In genomic region chr2:3558205-3559014, GRCh38 we compare ENCODE assay signal across 8 cellular contexts. TPM values are rescaled to one million over a fixed set of nuclear protein-coding genes. Genes with fewer than 3 reads are reported as not detected.
DNase-seq lines count a peak whose midpoint lies in the region; ATAC-seq, FAIRE-seq and TF ChIP-seq lines count a peak whose summit lies in the region.

Gene RNASEH1, minus strand, starts transcription at chr2:3558333. Its CDS starts 73 bp downstream, at chr2:3558260.

- peak within 1 kb of the TSS; percentile 97 for H3K4me2 ChIP-seq in OCI-LY7 (ENCODE audit: low read length)

- H3K27ac ChIP-seq in OCI-LY7 (ENCODE audit: low read depth, low read length, poor library complexity, severe bottlenecking): peak within 1 kb of the TSS; percentile 99

- TF ChIP-seq CTCF in D721Med (IDR thresholded peaks at IDR 0.05; ENCODE audit: insufficient read depth, missing control alignments) (no peak), OCI-LY7 (conservative IDR thresholded peaks at IDR 0.05; ENCODE audit: low read length) (no peak), endothelial cell (IDR thresholded peaks at IDR 0.05; ENCODE audit: unreplicated experiment) (no peak), mesothelial cell of epicardium (IDR thresholded peaks at IDR 0.05; ENCODE audit: unreplicated experiment) (no peak)

- ATAC-seq in GM21526 (IDR thresholded peaks at IDR 0.05; ENCODE audit: low FRiP score, unreplicated experiment): peak; percentile 94

- peak within 1 kb of the TSS; percentile 80 for H3K4me3 ChIP-seq in OCI-LY7 (ENCODE audit: low read depth, low read length, poor library complexity, severe bottlenecking)

- no peaks in the 10 kb centered on the region for H3K9me3 Mint-ChIP-seq in endothelial cell (ENCODE audit: unreplicated experiment)
- no peaks in the 10 kb centered on the region for H3K9me3 Mint-ChIP-seq in mesothelial cell of epicardium

- POLR2A ChIA-PET in OCI-LY7 (lab: Charles Lee): interaction anchor here (0.6 to 2.2 kb wide), 11 partner anchors 12 to 762 kb away, joined by 3 to 19 read pairs (median 5); partner anchors contain the start of genes ADI1 and RPS7

- peaks cover 55% of the 10 kb centered on the region for H3K79me2 ChIP-seq in OCI-LY7 (ENCODE audit: insufficient read depth, low read depth, low read length)

- H3K4me1 Mint-ChIP-seq in endothelial cell (ENCODE audit: unreplicated experiment) (peaks cover 10% of the 10 kb centered on the region), mesothelial cell of epicardium (peaks cover 17% of the 10 kb centered on the region)

- peaks cover 18% of the 10 kb centered on the region for H3K36me3 Mint-ChIP-seq in endothelial cell (ENCODE audit: low read depth, unreplicated experiment)
- H3K36me3 Mint-ChIP-seq in mesothelial cell of epicardium: peaks cover 19% of the 10 kb centered on the region

- peak within 1 kb of the TSS; percentile 93 for H3K4me3 Mint-ChIP-seq in endothelial cell (ENCODE audit: unreplicated experiment)
- H3K4me3 Mint-ChIP-seq in mesothelial cell of epicardium: peak within 1 kb of the TSS; percentile 86

- H3K27me3 Mint-ChIP-seq in endothelial cell (ENCODE audit: unreplicated experiment) (peaks cover 3% of the 10 kb centered on the region), mesothelial cell of epicardium (ENCODE audit: low read depth) (no peaks in the 10 kb centered on the region)

- H3K9me2 ChIP-seq in OCI-LY7 (ENCODE audit: insufficient read depth, low read length): no peaks in the 10 kb centered on the region

- CTCF ChIA-PET in OCI-LY7 (lab: Charles Lee; ENCODE audit: unreplicated experiment): interaction anchor here (0.7 kb wide), 1 partner anchor 94 kb away, joined by 3 read pairs; no protein-coding TSS in a partner anchor

- peak within 1 kb of the TSS; percentile 69; the same call in 1 of the 2 replicates for H2AFZ ChIP-seq in OCI-LY7 (ENCODE audit: low read length)

- peak; percentile 98 for DNase-seq in D721Med (ENCODE audit: insufficient read length, low spot score)
- peak; percentile 95 for DNase-seq in HuH-7.5 (ENCODE audit: low spot score)
- DNase-seq in OCI-LY7 (ENCODE audit: low spot score): peak; percentile 98
- DNase-seq in activated T-cell treated with anti-CD3 and anti-CD28 coated beads for 1 hour (ENCODE audit: low read depth): peak; percentile 98
- peak; percentile 99 for DNase-seq in endothelial cell (ENCODE audit: low spot score)
- DNase-seq in mesothelial cell of epicardium (ENCODE audit: low spot score in 2 of 2, unreplicated experiment in 2 of 2): peak; percentile 98 to 100
- DNase-seq in stimulated activated CD8-positive, alpha-beta memory T cell treated with anti-CD3 and anti-CD28 coated beads, Interleukin-15, amount 100 ng/mL, for 48 hours (ENCODE audit: low read depth in 2 of 2): peak; percentile 97 to 98

- TSS peak; percentile 89 for BruUV-seq in OCI-LY7 (replicated peaks; lab: Mats Ljungman, UMichigan)

- no peaks in the 10 kb centered on the region for H3K9me3 ChIP-seq in OCI-LY7 (ENCODE audit: low read length)

- peaks cover 11% of the 10 kb centered on the region; the same call in 1 of the 2 replicates for H4K20me1 ChIP-seq in OCI-LY7 (ENCODE audit: insufficient read depth, low read length)

- H3K36me3 ChIP-seq in OCI-LY7 (ENCODE audit: insufficient read depth, low read length): peaks cover 66% of the 10 kb centered on the region

- H3K4me1 ChIP-seq in OCI-LY7 (ENCODE audit: insufficient read depth, low read length, poor library complexity, severe bottlenecking): peaks cover 44% of the 10 kb centered on the region

- H3K27ac Mint-ChIP-seq in endothelial cell (ENCODE audit: unreplicated experiment): peak within 1 kb of the TSS; percentile 87
- H3K27ac Mint-ChIP-seq in mesothelial cell of epicardium: peak within 1 kb of the TSS; percentile 97

- no peak for FAIRE-seq in D721Med (lab: Jason Lieb, UNC)

- intact Hi-C loops in OCI-LY7 (cut with micrococcal nuclease; ENCODE audit: unreplicated experiment): loop anchor here (1.0 to 2.0 kb wide), 4 partner anchors 17 to 93 kb away; partner anchors contain the start of genes ADI1 and RPS7

RNA-seq across cellular contexts. Expression of gene RNASEH1, which starts in this region (rescaled TPM):
- 34.7 and 35.7 TPM in 2 replicates for total RNA-seq in OCI-LY7 (2014; rRNA removed; shearing (Covaris generic))
- total RNA-seq in OCI-LY7 (2022) (41.9 and 48.2 TPM in 2 replicates), endothelial cell (ENCODE audit: unreplicated experiment) (24.4 TPM), mesothelial cell of epicardium (21.1 to 24.3 TPM (median 22.5 TPM) in 3 replicates)

Comparison
In these comparisons a context has a peak if more than half of its experiments do, and no peak if none do; other contexts are left out.
1. Peak in every context shown above with its lines: DNase-seq, ATAC-seq, H3K4me3 ChIP-seq and H3K27ac ChIP-seq.